ENCODE assay signal across 9 cellular contexts in the genomic region with DNA sequence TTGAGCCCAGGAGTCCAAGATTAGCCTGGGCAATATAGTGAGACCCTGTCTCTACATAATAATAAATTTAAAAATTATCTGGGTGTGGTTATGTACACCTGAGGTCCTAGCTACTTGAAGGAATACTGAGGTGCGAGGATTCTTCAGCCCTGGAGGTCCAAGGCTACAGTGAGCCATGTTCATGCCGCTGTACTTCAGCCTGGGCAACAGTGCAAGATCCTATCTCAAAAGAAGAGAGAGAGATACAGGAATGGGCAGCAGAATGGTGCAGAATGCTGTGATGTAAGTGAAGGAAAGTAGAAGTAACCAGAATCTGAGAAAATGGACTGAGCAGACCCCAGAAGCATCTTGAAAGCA.
"Had no signal": no experiment of that assay in that cellular context is flagged by ENCODE, and none has a peak within 500 bp of the region (broad histone marks: within the 10 kb centered on the region; RNA-seq: fewer than 3 reads in every experiment).

No MANE protein-coding gene starts in this region.

- H2AFZ ChIP-seq: GM23248 had no signal

- H3K27ac ChIP-seq: GM23248, HL-60 had no signal

- FAIRE-seq: H54, HepG2 had no signal

- ATAC-seq: HepG2 had no signal

- DNase-seq: GM23248, GOT3, H9, HCEC 1CT, HFFc6, KG1 had no signal

- H3K4me3 ChIP-seq: GM23248 had no signal

- H3K9ac ChIP-seq: GM23248 had no signal
